36 cellular contexts compared by ENCODE assay signal in the genomic region with DNA sequence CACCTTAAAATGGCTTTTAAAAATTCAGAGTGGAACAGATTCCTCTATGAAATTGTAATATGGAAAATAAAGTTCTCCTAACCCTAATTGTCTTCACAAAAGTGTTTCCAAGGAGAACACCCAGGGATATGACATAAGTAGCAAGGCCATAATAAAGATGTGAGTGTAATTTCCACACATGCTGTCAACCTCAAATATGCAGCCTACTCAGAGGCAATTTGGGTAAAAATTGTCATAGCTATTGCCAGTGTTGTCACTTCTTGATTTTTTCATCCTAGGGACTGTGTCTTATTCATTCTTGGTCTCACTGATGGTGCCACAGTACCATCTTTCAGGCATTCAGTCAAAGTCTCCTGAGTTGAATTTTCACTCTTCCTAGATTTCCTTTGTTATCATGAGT.
"Had no signal": no experiment of that assay in that cellular context is flagged by ENCODE, and none has a peak within 500 bp of the region (broad histone marks: within the 10 kb centered on the region; RNA-seq: fewer than 3 reads in every experiment).

No MANE protein-coding gene starts in this region.

- H3K9me3 Mint-ChIP-seq: activated B cell treated with CpG ODN at 0.5 μM for 24 hours; activated T-helper 17 cell treated with anti-CD3 and anti-CD28 coated beads, Interleukin-2, amount 50 U/mL, for 72 hours had no signal

- H3K36me3 Mint-ChIP-seq: activated CD4-positive, alpha-beta memory T cell treated with anti-CD3 and anti-CD28 coated beads for 36 hours had no signal

- H3K27me3 ChIP-seq: cardiac muscle cell had no signal

- H3K27me3 Mint-ChIP-seq: activated B cell treated with CpG ODN at 0.5 μM for 24 hours; activated CD4-positive, alpha-beta memory T cell treated with anti-CD3 and anti-CD28 coated beads for 36 hours; activated naive CD8-positive, alpha-beta T cell treated with anti-CD3 and anti-CD28 coated beads for 36 hours; activated T-helper 17 cell treated with anti-CD3 and anti-CD28 coated beads, Interleukin-2, amount 50 U/mL, for 72 hours; IgD-negative memory B cell had no signal

- H3K4me3 Mint-ChIP-seq: activated B cell treated with CpG ODN at 0.5 μM for 24 hours; activated CD4-positive, alpha-beta memory T cell treated with anti-CD3 and anti-CD28 coated beads for 36 hours; activated naive CD8-positive, alpha-beta T cell treated with anti-CD3 and anti-CD28 coated beads for 36 hours; activated T-cell treated with anti-CD3 and anti-CD28 coated beads, Interleukin-2, amount 50 U/mL, for 72 hours; activated T-helper 17 cell treated with anti-CD3 and anti-CD28 coated beads, Interleukin-2, amount 50 U/mL, for 72 hours; IgD-negative memory B cell had no signal

- H3K27ac Mint-ChIP-seq: activated B cell treated with CpG ODN at 0.5 μM for 24 hours; activated CD4-positive, alpha-beta memory T cell treated with anti-CD3 and anti-CD28 coated beads for 36 hours; activated naive CD8-positive, alpha-beta T cell treated with anti-CD3 and anti-CD28 coated beads for 36 hours; activated T-cell treated with anti-CD3 and anti-CD28 coated beads, Interleukin-2, amount 50 U/mL, for 72 hours; activated T-helper 17 cell treated with anti-CD3 and anti-CD28 coated beads, Interleukin-2, amount 50 U/mL, for 72 hours; IgD-negative memory B cell had no signal

- H3K4me1 Mint-ChIP-seq: activated B cell treated with CpG ODN at 0.5 μM for 24 hours; activated naive CD8-positive, alpha-beta T cell treated with anti-CD3 and anti-CD28 coated beads for 36 hours; activated T-helper 17 cell treated with anti-CD3 and anti-CD28 coated beads, Interleukin-2, amount 50 U/mL, for 72 hours; IgD-negative memory B cell had no signal

- ATAC-seq: activated T-cell treated with anti-CD3 and anti-CD28 coated beads, Interleukin-2, amount 50 U/mL, for 72 hours; activated T-helper 17 cell treated with anti-CD3 and anti-CD28 coated beads, Interleukin-2, amount 50 U/mL, for 72 hours; Right ventricle myocardium inferior; SK-N-SH treated with all-trans-retinoic acid at 6 μM for 48 hours had no signal

- H3K36me3 ChIP-seq: cardiac muscle cell had no signal

- H3K4me2 ChIP-seq: PC-9 had no signal

- H3K27ac ChIP-seq: PC-9, RWPE1, VCaP had no signal

- DNase-seq: activated B cell treated with CpG ODN at 0.5 μM for 24 hours; activated CD4-positive, alpha-beta memory T cell treated with anti-CD3 and anti-CD28 coated beads for 36 hours; activated CD4-positive, alpha-beta T cell treated with anti-CD3 and anti-CD28 coated beads for 4 hours; activated CD4-positive, alpha-beta T cell treated with anti-CD3 and anti-CD28 coated beads, Interleukin-2, amount 50 U/mL, for 1 hour; activated CD4-positive, CD25-positive, alpha-beta regulatory T cell treated with anti-CD3 and anti-CD28 coated beads, Interleukin-2, amount 50 U/mL, for 72 hours; activated effector memory CD4-positive, alpha-beta T cell treated with anti-CD3 and anti-CD28 coated beads, Interleukin-2, amount 50 U/mL, for 16 hours; activated naive CD4-positive, alpha-beta T cell; activated naive CD4-positive, alpha-beta T cell treated with anti-CD3 and anti-CD28 coated beads, Interleukin-2, amount 50 U/mL, for 16 hours; activated naive CD8-positive, alpha-beta T cell treated with anti-CD3 and anti-CD28 coated beads for 36 hours; activated T-cell treated with anti-CD3 and anti-CD28 coated beads, Interleukin-2, amount 50 U/mL, for 1 hour; activated T-cell treated with anti-CD3 and anti-CD28 coated beads, Interleukin-2, amount 50 U/mL, for 72 hours; amniotic stem cell; aorta; Karpas-422; KBM-7; NCI-H1092; NCI-H1436 treated with DMSO at 0.1 percent for 48 hours; NCI-H2029; NCI-H2107; NCI-H2171; NCI-H510A; NCI-H526; NCI-H748 treated with DMSO at 0.1 percent for 48 hours; NK-92 treated with Interleukin-12 subunit alpha and Interleukin-12 subunit beta, amount 100 ng/mL, for 24 hours; PC-9; SIG-M5; T-helper 1 cell; T-helper 2 cell; T-helper 9 cell had no signal

- H2AFZ ChIP-seq: PC-9 had no signal

- H3K4me3 ChIP-seq: cardiac muscle cell, PC-9 had no signal
